Comparison of ENCODE assay signal across 13 cellular contexts in genomic region chr21:17769049-17769845, GRCh38. TPM values are rescaled to one million over a fixed set of nuclear protein-coding genes. Genes with fewer than 3 reads are reported as not detected.
A peak's percentile ranks its signal among the peaks of the same experiment; 100 is the strongest.
DNase-seq lines count a peak whose midpoint lies in the region; ATAC-seq and TF ChIP-seq lines count a peak whose summit lies in the region.
"Had no signal": no experiment of that assay in that cellular context is flagged by ENCODE, and none has a peak within 500 bp of the region (broad histone marks: within the 10 kb centered on the region; RNA-seq: fewer than 3 reads in every experiment).

No MANE protein-coding gene starts in this region.

- H3K4me3 Mint-ChIP-seq in activated naive CD4-positive, alpha-beta T cell treated with anti-CD3 and anti-CD28 coated beads, Interleukin-2, amount 10 ng/mL, durations not matched to agents 7 days and 5 days = no peak overlapping the region
- H3K4me3 Mint-ChIP-seq: H9 had no signal

- POLR2A ChIA-PET in GM10248 (lab: Yijun Ruan, JAX) = no interaction called here

- peaks cover 13% of the 10 kb centered on the region for H3K36me3 Mint-ChIP-seq in activated naive CD4-positive, alpha-beta T cell treated with anti-CD3 and anti-CD28 coated beads, Interleukin-2, amount 10 ng/mL, durations not matched to agents 7 days and 5 days

- no peaks in the 10 kb centered on the region for H3K27me3 ChIP-seq in H7 (ENCODE audit: control insufficient read depth, insufficient read depth, low read length)
- H3K27me3 ChIP-seq: BLaER1 had no signal

- CTCF ChIA-PET in activated naive CD4-positive, alpha-beta T cell treated with anti-CD3 and anti-CD28 coated beads, Interleukin-2, amount 10 ng/mL, durations not matched to agents 7 days and 5 days (lab: Charles Lee) = no interaction called here
- CTCF ChIA-PET in GM10248 (lab: Yijun Ruan, JAX) = interaction anchor here (1.4 kb wide), 1 partner anchor 13 kb away, joined by 4 read pairs; no protein-coding TSS in a partner anchor

- DNase-seq in AG10803 (ENCODE audit: low read depth) (peak; percentile 21), HS-5 (ENCODE audit: low read depth) (peak; percentile 34), astrocyte of the spinal cord (ENCODE audit: low read depth, low spot score) (peak; percentile 9), left colon (no peak), GM10248 (ENCODE audit: extremely low spot score) (no peak), H7 (no peak)
- no peak for DNase-seq in activated naive CD4-positive, alpha-beta T cell treated with anti-CD3 and anti-CD28 coated beads, Interleukin-2, amount 10 ng/mL, durations not matched to agents 7 days and 5 days
- DNase-seq: H9, NCI-H1092, NCI-H2107 had no signal

- H3K36me3 ChIP-seq in H7 (replicated peaks; ENCODE audit: control insufficient read depth, insufficient read depth, low read length) = no peaks in the 10 kb centered on the region
- H3K36me3 ChIP-seq: BLaER1 had no signal

- peaks cover 27% of the 10 kb centered on the region for H3K9me3 Mint-ChIP-seq in activated naive CD4-positive, alpha-beta T cell treated with anti-CD3 and anti-CD28 coated beads, Interleukin-2, amount 10 ng/mL, durations not matched to agents 7 days and 5 days

- TF ChIP-seq CTCF in AG10803 (conservative IDR thresholded peaks at IDR 0.05; ENCODE audit: low read length) (no peak), astrocyte of the spinal cord (IDR thresholded peaks at IDR 0.05; ENCODE audit: low read depth, low read length) (no peak), GM10248 (IDR thresholded peaks at IDR 0.05; ENCODE audit: control extremely low read depth, extremely low read depth, low read depth, missing control alignments) (no peak)

- H3K4me1 Mint-ChIP-seq in activated naive CD4-positive, alpha-beta T cell treated with anti-CD3 and anti-CD28 coated beads, Interleukin-2, amount 10 ng/mL, durations not matched to agents 7 days and 5 days = peaks cover 3% of the 10 kb centered on the region

- no peak overlapping the region for H3K4me3 ChIP-seq in AG10803 (ENCODE audit: low read length)
- no peak overlapping the region for H3K4me3 ChIP-seq in astrocyte of the spinal cord (ENCODE audit: low read depth, low read length)
- no peak overlapping the region for H3K4me3 ChIP-seq in H7 (ENCODE audit: insufficient read depth, low read depth, low read length)
- H3K4me3 ChIP-seq: BLaER1, PC-9 had no signal

- peaks cover 14% of the 10 kb centered on the region for H3K27me3 Mint-ChIP-seq in activated naive CD4-positive, alpha-beta T cell treated with anti-CD3 and anti-CD28 coated beads, Interleukin-2, amount 10 ng/mL, durations not matched to agents 7 days and 5 days

- ATAC-seq in left colon = peak; percentile 85
- no peak for ATAC-seq in GM18517 (IDR thresholded peaks at IDR 0.05; ENCODE audit: unreplicated experiment)

- intact Hi-C loops in left colon (cut with DNase I, micrococcal nuclease) = no loop called here

- no peak overlapping the region for H3K27ac Mint-ChIP-seq in activated naive CD4-positive, alpha-beta T cell treated with anti-CD3 and anti-CD28 coated beads, Interleukin-2, amount 10 ng/mL, durations not matched to agents 7 days and 5 days
- H3K27ac Mint-ChIP-seq: H9 had no signal

- in situ Hi-C loops in astrocyte of the spinal cord (cut with HindIII; ENCODE audit: low sequenced_read_pairs) = no loop called here

RNA-seq across cellular contexts. Expression of gene C21orf91, which starts 49.9 kb away (rescaled TPM):
- total RNA-seq in left colon = 1 to 10 TPM; 4.6 to 9.1 TPM
- total RNA-seq in H7 (2014; rRNA removed; shearing (Covaris generic)) = 16.5 and 17.2 TPM in 2 replicates

Comparison
In these comparisons a context has a peak if more than half of its experiments do, and no peak if none do; other contexts are left out.
1. DNase-seq: peak in AG10803 (single experiment), HS-5 (single experiment) and astrocyte of the spinal cord (single experiment); none in left colon (0 of 2), activated naive CD4-positive, alpha-beta T cell treated with anti-CD3 and anti-CD28 coated beads, Interleukin-2, amount 10 ng/mL, durations not matched to agents 7 days and 5 days (single experiment), GM10248 (single experiment) and H7 (single experiment).